ENCODE assay signal across 8 cellular contexts in genomic region chr1:75785320-75785963, GRCh38. TPM values are rescaled to one million over a fixed set of nuclear protein-coding genes. Genes with fewer than 3 reads are reported as not detected.
A peak's percentile ranks its signal among the peaks of the same experiment; 100 is the strongest.
DNase-seq lines count a peak whose midpoint lies in the region; ATAC-seq, FAIRE-seq and TF ChIP-seq lines count a peak whose summit lies in the region.

No MANE protein-coding gene starts in this region.

- POLR2A ChIA-PET in endothelial cell of umbilical vein (lab: Charles Lee) = interaction anchor here (0.6 to 1.0 kb wide), 4 partner anchors 16 to 171 kb away, joined by 3 read pairs; no protein-coding TSS in a partner anchor

- TF ChIP-seq CTCF in GM12865 (IDR thresholded peaks at IDR 0.05; ENCODE audit: insufficient read depth, low read depth, low read length, missing control alignments) = no peak
- TF ChIP-seq CTCF in GM23338 (conservative IDR thresholded peaks at IDR 0.05; ENCODE audit: low read depth in 2 of 2) = no peak
- TF ChIP-seq CTCF in endothelial cell of umbilical vein (IDR thresholded peaks at IDR 0.05; ENCODE audit: extremely low read depth in 1 of 2, insufficient read depth in 1 of 2, low read depth in 1 of 2, low read length in 2 of 2) = no peak

- no peaks in the 10 kb centered on the region for H3K9me1 ChIP-seq in endothelial cell of umbilical vein (replicated peaks; ENCODE audit: control insufficient read depth, extremely low read depth, insufficient read depth, low read length)

- intact Hi-C loops in endothelial cell of umbilical vein (cut with micrococcal nuclease) = loop anchor here (5.0 kb wide), 2 partner anchors 282 to 438 kb away; no protein-coding TSS in a partner anchor

- peaks cover 25% of the 10 kb centered on the region for H3K4me1 Mint-ChIP-seq in GM23338

- peak; percentile 56 for ATAC-seq in GM23338

- peak overlapping the region; percentile 96 for H3K27ac Mint-ChIP-seq in GM23338

- no peaks in the 10 kb centered on the region for H3K27me3 ChIP-seq in GM23338 (ENCODE audit: insufficient read depth)
- no peaks in the 10 kb centered on the region for H3K27me3 ChIP-seq in endothelial cell of umbilical vein (ENCODE audit: control insufficient read depth in 2 of 2, insufficient read depth in 2 of 2, low read length in 2 of 2)
- H3K27me3 ChIP-seq in neuron (ENCODE audit: insufficient read depth, low read length) = no peaks in the 10 kb centered on the region

- H3K4me3 ChIP-seq in GM12865 (ENCODE audit: low read depth, low read length) = peak overlapping the region; percentile 98
- H3K4me3 ChIP-seq in GM23338 = peak overlapping the region; percentile 92
- peak overlapping the region; percentile 32 to 99 (median 39) for H3K4me3 ChIP-seq in endothelial cell of umbilical vein (replicated peaks in 1 of 3; ENCODE audit: insufficient read depth in 1 of 3, low read depth in 1 of 3, low read length in 3 of 3)
- H3K4me3 ChIP-seq in neuron (ENCODE audit: low read length) = peak overlapping the region; percentile 77

- dilution Hi-C loops in endothelial cell of umbilical vein (cut with MboI; ENCODE audit: extremely low pct_ligation_motif_present, low sequenced_read_pairs) = no loop called here

- H3K4me3 Mint-ChIP-seq in GM23338 = peak overlapping the region; percentile 94

- H3K9me3 ChIP-seq in endothelial cell of umbilical vein (replicated peaks; ENCODE audit: control insufficient read depth, insufficient read depth, low read length) (no peaks in the 10 kb centered on the region), neuron (ENCODE audit: low read length) (no peaks in the 10 kb centered on the region)

- H2AFZ ChIP-seq in GM23338 (peak overlapping the region; percentile 78), endothelial cell of umbilical vein (ENCODE audit: low read depth, low read length) (peak overlapping the region; percentile 97), neuron (ENCODE audit: low read depth, low read length) (peak overlapping the region; percentile 33)

- H3K4me2 ChIP-seq in GM23338 (peak overlapping the region; percentile 95), endothelial cell of umbilical vein (ENCODE audit: insufficient read depth, low read length) (peak overlapping the region; percentile 94)

- CTCF ChIA-PET in endothelial cell of umbilical vein (lab: Charles Lee) = interaction anchor here (0.7 to 1.6 kb wide), 4 partner anchors 12 to 553 kb away, joined by 4 to 8 read pairs (median 6); no protein-coding TSS in a partner anchor

- DNase-seq in GM12865 (ENCODE audit: low read depth) = no peak
- DNase-seq in GM23338 (ENCODE audit: low spot score) = no peak
- DNase-seq in NAMALWA (ENCODE audit: low spot score) = peak; percentile 39
- no peak for DNase-seq in endothelial cell of umbilical vein (ENCODE audit: low read depth, low spot score)
- no peak for DNase-seq in stimulated activated naive CD4-positive, alpha-beta T cell treated with Interleukin-2 at 50 U/mL for 16 hours (lab: John Stamatoyannopoulos, UW)
- no peak for DNase-seq in NCI-H524 treated with DMSO at 0.1 percent for 48 hours (lab: John Stamatoyannopoulos, UW)
- no peak for DNase-seq in COLO668 (lab: John Stamatoyannopoulos, UW; ENCODE audit: unreplicated experiment)

- H3K79me2 ChIP-seq in GM23338 (replicated peaks; ENCODE audit: insufficient read depth) (peaks cover 48% of the 10 kb centered on the region), endothelial cell of umbilical vein (ENCODE audit: control insufficient read depth, insufficient read depth, low read length) (peaks cover 44% of the 10 kb centered on the region)

- FAIRE-seq in endothelial cell of umbilical vein (lab: Jason Lieb, UNC) = no peak

- peaks cover 14% of the 10 kb centered on the region; the same call in 1 of the 2 replicates for H3F3A ChIP-seq in GM23338 (replicated peaks; ENCODE audit: low read depth)

- no peaks in the 10 kb centered on the region for H3K9me2 ChIP-seq in GM23338 (ENCODE audit: insufficient read depth)

- H3K27me3 Mint-ChIP-seq in GM23338 (ENCODE audit: insufficient read depth, low read depth, poor library complexity) = peaks cover 4% of the 10 kb centered on the region

- H3K9ac ChIP-seq in endothelial cell of umbilical vein (replicated peaks; ENCODE audit: extremely low read depth, insufficient read depth, low read length) = peak overlapping the region; percentile 86

- H4K20me1 ChIP-seq in GM23338 (replicated peaks; ENCODE audit: insufficient read depth) = peaks cover 26% of the 10 kb centered on the region
- peaks cover 3% of the 10 kb centered on the region for H4K20me1 ChIP-seq in endothelial cell of umbilical vein (replicated peaks; ENCODE audit: control insufficient read depth, extremely low read depth, insufficient read depth, low read length)

- no peaks in the 10 kb centered on the region for H3K9me3 Mint-ChIP-seq in GM23338

- TF ChIP-seq POLR2A in endothelial cell of umbilical vein (IDR thresholded peaks at IDR 0.05; ENCODE audit: low read depth, low read length) = no peak

- H3K27ac ChIP-seq in GM23338 (ENCODE audit: low read depth) = peak overlapping the region; percentile 82
- peak overlapping the region; percentile 56 for H3K27ac ChIP-seq in endothelial cell of umbilical vein (ENCODE audit: insufficient read depth, low read depth, low read length)

- peaks cover 45% of the 10 kb centered on the region for H3K36me3 Mint-ChIP-seq in GM23338 (ENCODE audit: low read depth)

- TSS peak; percentile 95 for BruUV-seq in endothelial cell of umbilical vein (replicated peaks; lab: Mats Ljungman, UMichigan)

- H3K36me3 ChIP-seq in GM23338 (ENCODE audit: insufficient read depth) = peaks cover 24% of the 10 kb centered on the region
- peaks cover under 1 to 6% of the 10 kb centered on the region in 2 experiments for H3K36me3 ChIP-seq in endothelial cell of umbilical vein (ENCODE audit: control insufficient read depth in 2 of 2, extremely low read depth in 1 of 2, insufficient read depth in 2 of 2, low read length in 2 of 2)
- peaks cover 22% of the 10 kb centered on the region for H3K36me3 ChIP-seq in neuron (ENCODE audit: insufficient read depth, low read length)

- H3K4me1 ChIP-seq in GM23338 (ENCODE audit: insufficient read depth) (peaks cover 16% of the 10 kb centered on the region), endothelial cell of umbilical vein (ENCODE audit: control insufficient read depth, extremely low read depth, insufficient read depth, low read length) (peaks cover 29% of the 10 kb centered on the region), neuron (ENCODE audit: insufficient read depth, low read length) (peaks cover 31% of the 10 kb centered on the region)

TF ChIP-seq in endothelial cell of umbilical vein, 7 proteins besides CTCF, POLR2A, EP300 and RAD21:
- TF ChIP-seq EZH2 (IDR thresholded peaks at IDR 0.05; ENCODE audit: borderline replicate concordance, low read depth, low read length, severe bottlenecking) = no peak
- no peak for TF ChIP-seq MYC (IDR thresholded peaks at IDR 0.05; ENCODE audit: low read depth, low read length)
- TF ChIP-seq GATA2 (IDR thresholded peaks at IDR 0.05; ENCODE audit: insufficient read depth, insufficient read length, low read depth, low read length) = no peak
- no peak for TF ChIP-seq FOS (IDR thresholded peaks at IDR 0.05; ENCODE audit: borderline replicate concordance, insufficient read depth, low read length)
- TF ChIP-seq POLR2AphosphoS5 (IDR thresholded peaks at IDR 0.05; ENCODE audit: insufficient read depth, low read depth, low read length) = no peak
- TF ChIP-seq JUN (IDR thresholded peaks at IDR 0.05; ENCODE audit: borderline replicate concordance, insufficient read depth, insufficient read length, low read depth) = no peak
- TF ChIP-seq MAX (IDR thresholded peaks at IDR 0.05; ENCODE audit: insufficient read depth, insufficient read length) = no peak
TF ChIP-seq in endothelial cell of umbilical vein: peak in this region for 0.

RNA-seq across cellular contexts. Expression of gene RABGGTB, which starts 0.6 kb away (rescaled TPM):
- 136 and 162 TPM in 2 replicates for total RNA-seq in GM23338 (2014; rRNA removed; shearing (Covaris generic))
- polyA plus RNA-seq in GM23338 (2016; fragmentation: Nextera tagmentation; extraction: Ambion mirVana) = 75.7 and 77.1 TPM in 2 replicates
- total RNA-seq in endothelial cell of umbilical vein = 103 and 114 TPM in 2 replicates
- 51.4 and 78.2 TPM in 2 replicates for polyA plus RNA-seq in endothelial cell of umbilical vein
- polyA plus RNA-seq in endothelial cell of umbilical vein (2011; cell fraction: cytosol; rRNA removed) = 55.7 and 56.9 TPM in 2 replicates
- 237 and 375 TPM in 2 replicates for polyA plus RNA-seq in endothelial cell of umbilical vein (2011; cell fraction: nucleus; rRNA removed)
- 125 and 132 TPM in 2 replicates for polyA plus RNA-seq in endothelial cell of umbilical vein (2012)
- 97.6 and 132 TPM in 2 replicates for polyA minus RNA-seq in endothelial cell of umbilical vein
- polyA minus RNA-seq in endothelial cell of umbilical vein (2011; cell fraction: cytosol; rRNA and poly(A)+ RNA removed) = 72.2 TPM
- polyA minus RNA-seq in endothelial cell of umbilical vein (2011; cell fraction: nucleus; rRNA and poly(A)+ RNA removed) = 180 and 255 TPM in 2 replicates

RNA-seq across cellular contexts. Expression of gene MSH4, which starts 11.2 kb away (rescaled TPM):
- 0.24 and 0.97 TPM in 2 replicates for total RNA-seq in GM23338 (2014; rRNA removed; shearing (Covaris generic))
- polyA plus RNA-seq in GM23338 (2016; fragmentation: Nextera tagmentation; extraction: Ambion mirVana) (0.07 and 0.10 TPM in 2 replicates), endothelial cell of umbilical vein (0.01 TPM in 1 of 2 replicates, not detected in the other)
- total RNA-seq in endothelial cell of umbilical vein = 0.09 and 0.29 TPM in 2 replicates
- 0.03 TPM in 1 of 2 replicates, not detected in the other for polyA plus RNA-seq in endothelial cell of umbilical vein (2011; cell fraction: cytosol; rRNA removed)
- 0.20 and 0.27 TPM in 2 replicates for polyA plus RNA-seq in endothelial cell of umbilical vein (2011; cell fraction: nucleus; rRNA removed)
- not detected in 2 replicates for polyA plus RNA-seq in endothelial cell of umbilical vein (2012)
- 0.07 TPM in 1 of 2 replicates, not detected in the other for polyA minus RNA-seq in endothelial cell of umbilical vein
- not detected for polyA minus RNA-seq in endothelial cell of umbilical vein (2011; cell fraction: cytosol; rRNA and poly(A)+ RNA removed)
- 0.53 and 0.58 TPM in 2 replicates for polyA minus RNA-seq in endothelial cell of umbilical vein (2011; cell fraction: nucleus; rRNA and poly(A)+ RNA removed)

Comparison
In these comparisons a context has a peak if more than half of its experiments do, and no peak if none do; other contexts are left out.
1. H3K4me3 ChIP-seq: peak in every context shown above with its lines; median percentile 98 in GM12865; 92 in GM23338; 77 in neuron; 39 in endothelial cell of umbilical vein.
2. H2AFZ ChIP-seq: peak in every context shown above with its lines; median percentile 97 in endothelial cell of umbilical vein; 78 in GM23338; 33 in neuron.